In genomic region chr17:17782425-17783120, GRCh38 we compare ENCODE assay signal across 8 cellular contexts. TPM values are rescaled to one million over a fixed set of nuclear protein-coding genes. Genes with fewer than 3 reads are reported as not detected.
DNase-seq lines count a peak whose midpoint lies in the region; ATAC-seq, FAIRE-seq and TF ChIP-seq lines count a peak whose summit lies in the region.

No MANE protein-coding gene starts in this region.

- H3K36me3 Mint-ChIP-seq in mesothelial cell of epicardium, result no peaks in the 10 kb centered on the region

- CTCF ChIA-PET in A549 (lab: Yijun Ruan, JAX), result interaction anchor here (0.7 kb wide), 1 partner anchor 24 kb away, joined by 3 read pairs; no protein-coding TSS in a partner anchor

- H3K4me3 ChIP-seq in A549, result peak overlapping the region; percentile 42
- peak overlapping the region; percentile 48 to 50 for H3K4me3 ChIP-seq in uterus

- intact Hi-C loops in uterus (cut with DNase I; ENCODE audit: low total_unique reads), result loop anchor here (10.0 kb wide), 1 partner anchor 88 kb away; no protein-coding TSS in a partner anchor

- peaks cover 65% of the 10 kb centered on the region for H3K4me1 ChIP-seq in A549
- H3K4me1 ChIP-seq in uterus, result peaks cover 14 to 46% of the 10 kb centered on the region in 2 donors

- peak overlapping the region; percentile 92 for H3K4me2 ChIP-seq in A549

- H3K4me1 Mint-ChIP-seq in mesothelial cell of epicardium, result peaks cover 63% of the 10 kb centered on the region

- H3K4me3 Mint-ChIP-seq in mesothelial cell of epicardium, result peak overlapping the region; percentile 70

- no peaks in the 10 kb centered on the region for H3K27me3 ChIP-seq in uterus

- POLR2A ChIA-PET in A549 (lab: Yijun Ruan, JAX), result no interaction called here

- no peaks in the 10 kb centered on the region for H3K36me3 ChIP-seq in uterus

- no peak overlapping the region for H3K27ac Mint-ChIP-seq in mesothelial cell of epicardium

- H3K27me3 Mint-ChIP-seq in mesothelial cell of epicardium (ENCODE audit: low read depth), result no peaks in the 10 kb centered on the region

- no peak for TF ChIP-seq CTCF in A549 (IDR thresholded peaks at IDR 0.05)
- no peak for TF ChIP-seq CTCF in GM13976 (IDR thresholded peaks at IDR 0.05; ENCODE audit: borderline replicate concordance, control extremely low read depth, extremely low read depth, insufficient read depth, missing control alignments)
- TF ChIP-seq CTCF in mesothelial cell of epicardium (IDR thresholded peaks at IDR 0.05; ENCODE audit: unreplicated experiment), result no peak
- no peak for TF ChIP-seq CTCF in uterus (IDR thresholded peaks at IDR 0.05)

- TF ChIP-seq POLR2A in A549 (IDR thresholded peaks at IDR 0.05; ENCODE audit: low read length) (no peak), uterus (IDR thresholded peaks at IDR 0.05) (no peak)

- 77% methylated on average over 48 of the region's 73 CpGs for WGBS in A549 (ENCODE audit: missing lambda C conversion rate)

- in situ Hi-C loops in GM13976 (cut with MboI; ENCODE audit: low sequenced_read_pairs, unreplicated experiment), result no loop called here

- FAIRE-seq in A549 (lab: Jason Lieb, UNC), result no peak

- no peak for TF ChIP-seq EP300 in A549 (IDR thresholded peaks at IDR 0.05)

- ATAC-seq in A549 (no peak), GM21367 (IDR thresholded peaks at IDR 0.05; ENCODE audit: unreplicated experiment) (no peak)

- H3K9me3 Mint-ChIP-seq in mesothelial cell of epicardium, result no peaks in the 10 kb centered on the region

- DNase-seq in A549 (ENCODE audit: low read depth in 1 of 2, low spot score in 1 of 2) (no peak), GM13976 (ENCODE audit: low spot score) (peak; percentile 65), NCI-H69 (lab: John Stamatoyannopoulos, UW) (peak; percentile 90), mesothelial cell of epicardium (ENCODE audit: low spot score in 2 of 2, unreplicated experiment in 2 of 2) (peak in 1 of 2 experiments; percentile 59), uterus (peak in 1 of 2 donors; percentile 62), NCI-H526 treated with DMSO at 0.1 percent for 48 hours (lab: John Stamatoyannopoulos, UW) (no peak)

- no peak for TF ChIP-seq RAD21 in A549 (conservative IDR thresholded peaks at IDR 0.05 in 1 of 2, IDR thresholded peaks at IDR 0.05 in 1 of 2)

- H3K27ac ChIP-seq in A549 (peak overlapping the region; percentile 50 to 85), cingulate gyrus (ENCODE audit: low read depth, low read length) (peak overlapping the region; percentile 92), uterus (peak overlapping the region; percentile 91 to 94)

- H3K9me3 ChIP-seq in A549 (no peaks in the 10 kb centered on the region), uterus (no peaks in the 10 kb centered on the region)

TF ChIP-seq in A549, 52 proteins besides CTCF, POLR2A, EP300 and RAD21:
- TF ChIP-seq MAFK (IDR thresholded peaks at IDR 0.05; ENCODE audit: partially characterized antibody) (no peak), CBX2 (IDR thresholded peaks at IDR 0.05; ENCODE audit: borderline replicate concordance, low read depth) (no peak), CEBPB (IDR thresholded peaks at IDR 0.05) (no peak), ZNF302 (CRISPR knock-in tag; IDR thresholded peaks at IDR 0.05) (no peak), TFCP2L1 (CRISPR knock-in tag; IDR thresholded peaks at IDR 0.05) (no peak), HOXB13 (CRISPR knock-in tag; IDR thresholded peaks at IDR 0.05; ENCODE audit: low read depth) (no peak), MYC (IDR thresholded peaks at IDR 0.05; ENCODE audit: borderline replicate concordance, low read length) (no peak), USF2 (IDR thresholded peaks at IDR 0.05) (no peak), FOSL2 (IDR thresholded peaks at IDR 0.05) (no peak), FOSL2 (CRISPR knock-in tag; IDR thresholded peaks at IDR 0.05) (no peak), EHMT2 (IDR thresholded peaks at IDR 0.05; ENCODE audit: low read depth) (no peak), ESRRA (IDR thresholded peaks at IDR 0.05; ENCODE audit: borderline replicate concordance, low read length) (no peak), PHF8 (IDR thresholded peaks at IDR 0.05; ENCODE audit: borderline replicate concordance, low read depth) (no peak), GATA3 (IDR thresholded peaks at IDR 0.05; ENCODE audit: borderline replicate concordance) (no peak), RCOR1 (IDR thresholded peaks at IDR 0.05; ENCODE audit: low read depth, low read length) (no peak), JUNB (IDR thresholded peaks at IDR 0.05) (no peak)
- TF ChIP-seq, protein P1, sequence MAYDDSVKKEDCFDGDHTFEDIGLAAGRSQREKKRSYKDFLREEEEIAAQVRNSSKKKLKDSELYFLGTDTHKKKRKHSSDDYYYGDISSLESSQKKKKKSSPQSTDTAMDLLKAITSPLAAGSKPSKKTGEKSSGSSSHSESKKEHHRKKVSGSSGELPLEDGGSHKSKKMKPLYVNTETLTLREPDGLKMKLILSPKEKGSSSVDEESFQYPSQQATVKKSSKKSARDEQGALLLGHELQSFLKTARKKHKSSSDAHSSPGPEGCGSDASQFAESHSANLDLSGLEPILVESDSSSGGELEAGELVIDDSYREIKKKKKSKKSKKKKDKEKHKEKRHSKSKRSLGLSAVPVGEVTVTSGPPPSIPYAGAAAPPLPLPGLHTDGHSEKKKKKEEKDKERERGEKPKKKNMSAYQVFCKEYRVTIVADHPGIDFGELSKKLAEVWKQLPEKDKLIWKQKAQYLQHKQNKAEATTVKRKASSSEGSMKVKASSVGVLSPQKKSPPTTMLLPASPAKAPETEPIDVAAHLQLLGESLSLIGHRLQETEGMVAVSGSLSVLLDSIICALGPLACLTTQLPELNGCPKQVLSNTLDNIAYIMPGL (CRISPR knock-in tag; IDR thresholded peaks at IDR 0.05; ENCODE audit: borderline replicate concordance), result no peak
- TF ChIP-seq, protein P2, sequence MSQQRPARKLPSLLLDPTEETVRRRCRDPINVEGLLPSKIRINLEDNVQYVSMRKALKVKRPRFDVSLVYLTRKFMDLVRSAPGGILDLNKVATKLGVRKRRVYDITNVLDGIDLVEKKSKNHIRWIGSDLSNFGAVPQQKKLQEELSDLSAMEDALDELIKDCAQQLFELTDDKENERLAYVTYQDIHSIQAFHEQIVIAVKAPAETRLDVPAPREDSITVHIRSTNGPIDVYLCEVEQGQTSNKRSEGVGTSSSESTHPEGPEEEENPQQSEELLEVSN (IDR thresholded peaks at IDR 0.05; ENCODE audit: borderline replicate concordance, low read depth), result no peak

RNA-seq across cellular contexts. Expression of gene SREBF1, which starts 54.2 kb away (rescaled TPM):
- 47.4 and 54.6 TPM in 2 replicates for polyA plus RNA-seq in A549 (2011; rRNA removed)
- polyA plus RNA-seq in A549 (2012; cell fraction: cytosol; rRNA removed), result 52.7 and 75.7 TPM in 2 replicates
- polyA plus RNA-seq in A549 (2012; cell fraction: nucleus; rRNA removed), result 415 and 599 TPM in 2 replicates
- 90.3 to 175 TPM (median 159 TPM) in 3 replicates for polyA plus RNA-seq in A549 (2017; fragmentation: RNase III; extraction: RNeasy Plus Mini Kit Qiagen cat#74134 plus additional on column Dnase treatment)
- 75.5 and 133 TPM in 2 replicates for polyA minus RNA-seq in A549 (2011; rRNA and poly(A)+ RNA removed)
- total RNA-seq in mesothelial cell of epicardium, result 179 to 187 TPM (median 181 TPM) in 3 replicates
- 10 to 100 TPM; 24.8 to 94.6 (median 31.5) TPM for total RNA-seq in uterus

Comparison
In these comparisons a context has a peak if more than half of its experiments do, and no peak if none do; other contexts are left out.
1. DNase-seq: peak in GM13976 (single experiment) and NCI-H69 (single experiment); none in A549 (0 of 2) and NCI-H526 treated with DMSO at 0.1 percent for 48 hours (single experiment).
2. Peak in every context shown above with its lines, with median percentiles within 50 percentile points of each other: H3K27ac ChIP-seq.